17 cellular contexts compared by ENCODE assay signal in the genomic region with DNA sequence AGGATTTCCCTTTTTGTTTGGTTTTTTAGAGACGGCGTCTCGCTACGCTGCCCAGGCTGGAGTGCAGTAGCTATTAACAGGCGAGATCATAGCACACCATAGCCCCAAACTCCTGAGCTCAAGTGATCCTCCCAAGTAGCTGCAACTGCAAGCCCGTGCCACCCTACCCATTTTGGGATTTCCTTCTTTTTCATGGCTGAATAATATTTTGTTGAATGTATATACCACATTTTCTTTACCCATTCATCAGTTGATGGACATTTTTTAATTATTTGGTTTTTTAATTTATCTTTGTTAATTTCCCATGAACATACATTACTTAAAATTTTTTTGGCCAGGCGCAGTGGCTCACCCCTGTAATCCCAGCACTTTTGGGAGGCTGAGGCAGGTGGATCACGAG.
"Had no signal": no experiment of that assay in that cellular context is flagged by ENCODE, and none has a peak within 500 bp of the region (broad histone marks: within the 10 kb centered on the region; RNA-seq: fewer than 3 reads in every experiment).

No MANE protein-coding gene starts in this region.

- H3K27ac Mint-ChIP-seq: dendritic cell treated with granulocyte-macrophage colony-stimulating factor and Interleukin-4, amounts not matched to agents 40 ng/mL and 50 ng/mL, for 4 days; natural killer cell; stimulated activated effector memory CD8-positive, alpha-beta T cell treated with anti-CD3 and anti-CD28 coated beads, Interleukin-12 subunit alpha, Interleukin-12 subunit beta, amount 100 ng/mL, for 72 hours had no signal

- H3K4me3 ChIP-seq: lung, right atrium auricular region, smooth muscle cell, transverse colon had no signal

- DNase-seq: erythroblast; foreskin keratinocyte; kidney; left colon; left ventricle myocardium superior; mesendoderm; natural killer cell; stimulated activated CD4-positive, alpha-beta T cell treated with anti-CD3 and anti-CD28 coated beads, Interleukin-4, amount 100 ng/mL, for 1 hour; stimulated activated CD8-positive, alpha-beta memory T cell treated with anti-CD3 and anti-CD28 coated beads, Interleukin-4, amount 100 ng/mL, for 48 hours; stimulated activated naive CD8-positive, alpha-beta T cell treated with anti-CD3 and anti-CD28 coated beads, Interleukin-15, Interleukin-2, amounts not matched to agents 100 U/mL and 50 U/mL, for 24 hours; transverse colon had no signal

- H3K27ac ChIP-seq: foreskin keratinocyte, right atrium auricular region, transverse colon had no signal

- H3K36me3 Mint-ChIP-seq: natural killer cell; stimulated activated effector memory CD8-positive, alpha-beta T cell treated with anti-CD3 and anti-CD28 coated beads, Interleukin-12 subunit alpha, Interleukin-12 subunit beta, amount 100 ng/mL, for 72 hours had no signal

- H3K36me3 ChIP-seq: right atrium auricular region, transverse colon had no signal

- ATAC-seq: foreskin keratinocyte; left colon; left ventricle myocardium superior; stimulated activated effector memory CD8-positive, alpha-beta T cell treated with anti-CD3 and anti-CD28 coated beads, Interleukin-12 subunit alpha, Interleukin-12 subunit beta, amount 100 ng/mL, for 72 hours; stimulated activated naive CD8-positive, alpha-beta T cell treated with anti-CD3 and anti-CD28 coated beads, Interleukin-15, Interleukin-2, amounts not matched to agents 100 U/mL and 50 U/mL, for 24 hours had no signal

- H3K27me3 ChIP-seq: foreskin keratinocyte, right atrium auricular region, transverse colon had no signal

- H3K9me3 Mint-ChIP-seq: dendritic cell treated with granulocyte-macrophage colony-stimulating factor and Interleukin-4, amounts not matched to agents 40 ng/mL and 50 ng/mL, for 4 days; natural killer cell; stimulated activated effector memory CD8-positive, alpha-beta T cell treated with anti-CD3 and anti-CD28 coated beads, Interleukin-12 subunit alpha, Interleukin-12 subunit beta, amount 100 ng/mL, for 72 hours had no signal

- H3K4me3 Mint-ChIP-seq: dendritic cell treated with granulocyte-macrophage colony-stimulating factor and Interleukin-4, amounts not matched to agents 40 ng/mL and 50 ng/mL, for 4 days; neural crest cell; stimulated activated effector memory CD8-positive, alpha-beta T cell treated with anti-CD3 and anti-CD28 coated beads, Interleukin-12 subunit alpha, Interleukin-12 subunit beta, amount 100 ng/mL, for 72 hours had no signal

- H3K9me3 ChIP-seq: right atrium auricular region, transverse colon had no signal
